8 cellular contexts compared by ENCODE assay signal in genomic region chr17:2049333-2050245, GRCh38. TPM values are rescaled to one million over a fixed set of nuclear protein-coding genes. Genes with fewer than 3 reads are reported as not detected.
DNase-seq lines count a peak whose midpoint lies in the region; FAIRE-seq and TF ChIP-seq lines count a peak whose summit lies in the region.

No MANE protein-coding gene starts in this region.

- in situ Hi-C loops in G401 (cut with HindIII; ENCODE audit: low sequenced_read_pairs) (loop anchor here (25.0 kb wide), 1 partner anchor 162 kb away; no protein-coding TSS in a partner anchor), HAP-1 (cut with MboI; ENCODE audit: low sequenced_read_pairs) (loop anchor here (25.0 kb wide), 1 partner anchor 412 kb away; the partner anchor contains the start of genes RILP, SCARF1 and SLC43A2)

- H3K4me1 ChIP-seq in HAP-1, result peaks cover 7% of the 10 kb centered on the region; the same call in 1 of the 2 replicates
- H3K4me1 ChIP-seq in kidney (ENCODE audit: control insufficient read depth in 1 of 2, insufficient read depth in 1 of 2, low read depth in 1 of 2, low read length in 2 of 2), result peaks cover 4 to 13% of the 10 kb centered on the region in 2 donors

- H3K36me3 ChIP-seq in HAP-1 (replicated peaks), result no peaks in the 10 kb centered on the region; the same call in 1 of the 2 replicates
- H3K36me3 ChIP-seq in kidney (ENCODE audit: control insufficient read depth in 1 of 2, insufficient read depth in 2 of 2, low read length in 2 of 2), result no peaks in the 10 kb centered on the region

- H3K9me3 ChIP-seq in HAP-1 (no peaks in the 10 kb centered on the region; the same call in 1 of the 2 replicates), kidney (ENCODE audit: control insufficient read depth in 1 of 2, low read length in 2 of 2) (no peaks in the 10 kb centered on the region)

- H3K4me3 ChIP-seq in HAP-1, result peak overlapping the region; percentile 38
- peak overlapping the region; percentile 60 to 85 for H3K4me3 ChIP-seq in kidney (ENCODE audit: low read length in 2 of 2)

- no peak for FAIRE-seq in kidney (lab: Jason Lieb, UNC)

- peak overlapping the region in 1 of 2 donors; percentile 23 for H3K27ac ChIP-seq in kidney (ENCODE audit: low read depth in 2 of 2, low read length in 2 of 2)

- peaks cover 16% of the 10 kb centered on the region for H3K27me3 ChIP-seq in HAP-1 (ENCODE audit: low read depth)

- intact Hi-C loops in kidney (cut with DNase I), result no loop called here

- TF ChIP-seq CTCF in kidney (IDR thresholded peaks at IDR 0.05; ENCODE audit: borderline replicate concordance, extremely low read depth, insufficient read depth), result no peak

- peak overlapping the region; percentile 15 to 92 for H3K9ac ChIP-seq in kidney (ENCODE audit: low read length in 2 of 2)

- DNase-seq in G401 (ENCODE audit: low spot score) (peak; percentile 69), HAP-1 (ENCODE audit: low spot score in 2 of 2) (peak; percentile 47 to 88), NAMALWA (ENCODE audit: low spot score) (peak; percentile 67), kidney (peak; percentile 94), A172 (ENCODE audit: low spot score) (no peak)
- DNase-seq in activated CD4-positive, CD25-positive, alpha-beta regulatory T cell treated with anti-CD3 and anti-CD28 coated beads, Interleukin-2, amount 50 U/mL, for 16 hours (ENCODE audit: low read depth, low spot score), result peak; percentile 80
- DNase-seq in central memory CD4-positive, alpha-beta T cell, result peak; percentile 93
- peak; percentile 67 to 80 for DNase-seq in stimulated activated CD4-positive, alpha-beta T cell treated with anti-CD3 and anti-CD28 coated beads, Interleukin-15, amount 100 ng/mL, for 48 hours (ENCODE audit: low read depth in 2 of 2)

RNA-seq across cellular contexts. Expression of gene HIC1, which starts 5.3 kb away (rescaled TPM):
- 20.2 and 37.8 TPM in 2 replicates for total RNA-seq in G401 (2014; rRNA removed; shearing (Covaris generic))
- total RNA-seq in kidney, result 13.0 TPM
- polyA plus RNA-seq in kidney (ENCODE audit: insufficient read depth, low read depth, low replicate concordance), result 2.7 TPM
- 7.3 and 12.5 TPM in 2 replicates for total RNA-seq in A172 (2014; rRNA removed; shearing (Covaris generic))

RNA-seq across cellular contexts. Expression of gene OVCA2, which starts 7.8 kb away (rescaled TPM):
- total RNA-seq in G401 (2014; rRNA removed; shearing (Covaris generic)), result 48.0 and 63.1 TPM in 2 replicates
- total RNA-seq in kidney, result 22.9 TPM
- 63.6 TPM for polyA plus RNA-seq in kidney (ENCODE audit: insufficient read depth, low read depth, low replicate concordance)
- 104 and 128 TPM in 2 replicates for total RNA-seq in A172 (2014; rRNA removed; shearing (Covaris generic))

RNA-seq across cellular contexts. Expression of gene DPH1, which starts 19.6 kb away (rescaled TPM):
- total RNA-seq in G401 (2014; rRNA removed; shearing (Covaris generic)), result 48.8 and 56.7 TPM in 2 replicates
- total RNA-seq in kidney, result 49.4 TPM
- 23.3 TPM for polyA plus RNA-seq in kidney (ENCODE audit: insufficient read depth, low read depth, low replicate concordance)
- 31.2 and 33.2 TPM in 2 replicates for total RNA-seq in A172 (2014; rRNA removed; shearing (Covaris generic))

RNA-seq across cellular contexts. Expression of gene RTN4RL1, which starts 24.5 kb away (rescaled TPM):
- total RNA-seq in G401 (2014; rRNA removed; shearing (Covaris generic)), result 65.0 and 65.6 TPM in 2 replicates
- total RNA-seq in kidney, result 10.7 TPM
- 2.0 TPM for polyA plus RNA-seq in kidney (ENCODE audit: insufficient read depth, low read depth, low replicate concordance)
- total RNA-seq in A172 (2014; rRNA removed; shearing (Covaris generic)), result 1.7 and 2.2 TPM in 2 replicates
